ENCODE assay signal across 8 cellular contexts in genomic region chr3:49411550-49411967, GRCh38. TPM values are rescaled to one million over a fixed set of nuclear protein-coding genes. Genes with fewer than 3 reads are reported as not detected.
A peak's percentile ranks its signal among the peaks of the same experiment; 100 is the strongest.
DNase-seq lines count a peak whose midpoint lies in the region; ATAC-seq and TF ChIP-seq lines count a peak whose summit lies in the region.

No MANE protein-coding gene starts in this region.

- intact Hi-C loops in stomach (cut with DNase I; ENCODE audit: low total_unique reads) = no loop called here

- peaks cover 54% of the 10 kb centered on the region for H3K4me1 ChIP-seq in effector memory CD4-positive, alpha-beta T cell (ENCODE audit: control insufficient read depth, insufficient read depth, low read length, poor library complexity, severe bottlenecking)
- peaks cover 59 to 82% (median 77%) of the 10 kb centered on the region in 4 donors for H3K4me1 ChIP-seq in stomach

- no peak for TF ChIP-seq POLR2A in stomach (IDR thresholded peaks at IDR 0.05)

- ATAC-seq in GM19328 (IDR thresholded peaks at IDR 0.05; ENCODE audit: unreplicated experiment) (peak; percentile 31), HG03378 (IDR thresholded peaks at IDR 0.05; ENCODE audit: unreplicated experiment) (peak; percentile 9)

- CTCF ChIA-PET in AG04450 (lab: Charles Lee) = interaction anchor here (1.2 kb wide), 1 partner anchor 71 kb away, joined by 5 read pairs; no protein-coding TSS in a partner anchor

- 0 to 1% (median 0%) methylated on average over 5 to 56 of the region's 56 CpGs for WGBS in stomach, 5 donors

- H3K27ac ChIP-seq in AG04450 (ENCODE audit: low read depth, low read length) = peak overlapping the region; percentile 65
- peak overlapping the region; percentile 92 for H3K27ac ChIP-seq in effector memory CD4-positive, alpha-beta T cell (ENCODE audit: insufficient read depth, low read length, poor library complexity, severe bottlenecking)
- peak overlapping the region; percentile 96 to 100 (median 99) for H3K27ac ChIP-seq in stomach

- H3K9me3 ChIP-seq in AG04450 (ENCODE audit: control insufficient read depth, insufficient read depth, low read length) = no peaks in the 10 kb centered on the region
- H3K9me3 ChIP-seq in effector memory CD4-positive, alpha-beta T cell (ENCODE audit: control insufficient read depth, low read length) = no peaks in the 10 kb centered on the region
- no peaks in the 10 kb centered on the region for H3K9me3 ChIP-seq in stomach

- no peaks in the 10 kb centered on the region for H3K36me3 ChIP-seq in effector memory CD4-positive, alpha-beta T cell (ENCODE audit: control insufficient read depth, insufficient read depth, low read length)
- peaks cover 0 to 23% (median 21%) of the 10 kb centered on the region in 4 donors for H3K36me3 ChIP-seq in stomach

- TF ChIP-seq CTCF in AG04450 (IDR thresholded peaks at IDR 0.05; ENCODE audit: low read depth, low read length) = no peak
- TF ChIP-seq CTCF in stomach (IDR thresholded peaks at IDR 0.05) = no peak

- TF ChIP-seq EP300 in stomach (IDR thresholded peaks at IDR 0.05) = no peak

- H3K4me3 ChIP-seq in AG04450 (ENCODE audit: low read depth, low read length) (peak overlapping the region; percentile 83), stomach (peak overlapping the region; percentile 72 to 98 (median 86))
- peak overlapping the region; percentile 52 for H3K4me3 ChIP-seq in effector memory CD4-positive, alpha-beta T cell (ENCODE audit: insufficient read depth, low read depth, low read length, poor library complexity, severe bottlenecking)

- POLR2A ChIA-PET in AG04450 (lab: Yijun Ruan, JAX) = interaction anchor here (0.5 to 2.9 kb wide), 20 partner anchors 9 to 537 kb away, joined by 3 to 27 read pairs (median 4); partner anchors contain the start of genes AMT, DAG1, GPX1 and KLHDC8B

- DNase-seq in AG04450 (ENCODE audit: low read depth, low spot score) (no peak), mucosa of gallbladder (ENCODE audit: low spot score) (peak; percentile 35), stomach (peak; percentile 66), NCI-H774 (lab: John Stamatoyannopoulos, UW) (no peak)
- peak; percentile 31 for DNase-seq in activated CD4-positive, CD25-positive, alpha-beta regulatory T cell treated with anti-CD3 and anti-CD28 coated beads, Interleukin-2, amount 50 U/mL, for 16 hours (ENCODE audit: low read depth, low spot score)
- peak in 2 of 3 donors; percentile 36 to 43 for DNase-seq in effector memory CD4-positive, alpha-beta T cell

- H3K27me3 ChIP-seq in AG04450 (ENCODE audit: control insufficient read depth, insufficient read depth, low read length) (no peaks in the 10 kb centered on the region), stomach (no peaks in the 10 kb centered on the region)
- H3K27me3 ChIP-seq in effector memory CD4-positive, alpha-beta T cell (replicated peaks; ENCODE audit: control insufficient read depth, insufficient read depth, low read length, poor library complexity, severe bottlenecking) = no peaks in the 10 kb centered on the region

RNA-seq across cellular contexts. Expression of gene RHOA, which starts 0.2 kb away (rescaled TPM):
- 466 and 505 TPM in 2 replicates for polyA plus RNA-seq in AG04450 (2011; rRNA removed)
- 602 and 659 TPM in 2 replicates for polyA minus RNA-seq in AG04450 (2011; rRNA and poly(A)+ RNA removed)
- total RNA-seq in mucosa of gallbladder = 386 TPM
- total RNA-seq in stomach = 100 to 1,000 TPM; 107 to 380 (median 374) TPM
- 100 to 1,000 TPM; 218 to 461 (median 340) TPM for polyA plus RNA-seq in stomach

RNA-seq across cellular contexts. Expression of gene TCTA, which starts 0.7 kb away (rescaled TPM):
- polyA plus RNA-seq in AG04450 (2011; rRNA removed) (30.4 and 32.0 TPM in 2 replicates), stomach (10 to 100 TPM; 18.3 to 31.2 (median 22.1) TPM)
- polyA minus RNA-seq in AG04450 (2011; rRNA and poly(A)+ RNA removed) = 17.5 and 18.2 TPM in 2 replicates
- total RNA-seq in mucosa of gallbladder (57.6 TPM), stomach (10 to 100 TPM in 4 of 5 donors, not detected in 1; 10.3 to 39.8 (median 18.4) TPM)

RNA-seq across cellular contexts. Expression of gene AMT, which starts 10.7 kb away (rescaled TPM):
- polyA plus RNA-seq in AG04450 (2011; rRNA removed) (5.5 and 7.0 TPM in 2 replicates), stomach (10 to 100 TPM in 1 of 3 donors, 1 to 10 TPM in 2; 6.9 to 15.0 (median 8.4) TPM)
- 1.4 and 1.9 TPM in 2 replicates for polyA minus RNA-seq in AG04450 (2011; rRNA and poly(A)+ RNA removed)
- total RNA-seq in mucosa of gallbladder (20.7 TPM), stomach (10 to 100 TPM in 4 of 5 donors, 1 to 10 TPM in 1; 4.5 to 27.8 (median 14.7) TPM)

RNA-seq across cellular contexts. Expression of gene NICN1, which starts 17.6 kb away (rescaled TPM):
- polyA plus RNA-seq in AG04450 (2011; rRNA removed) (13.3 and 15.7 TPM in 2 replicates), stomach (1 to 10 TPM; 3.5 to 7.3 (median 4.5) TPM)
- polyA minus RNA-seq in AG04450 (2011; rRNA and poly(A)+ RNA removed) = 27.1 and 32.4 TPM in 2 replicates
- total RNA-seq in mucosa of gallbladder (27.8 TPM), stomach (10 to 100 TPM in 3 of 5 donors, 1 to 10 TPM in 2; 2.3 to 19.7 (median 10.6) TPM)

RNA-seq across cellular contexts. Expression of gene GPX1, which starts 53.4 kb away (rescaled TPM):
- 434 and 693 TPM in 2 replicates for polyA plus RNA-seq in AG04450 (2011; rRNA removed)
- 84.5 and 106 TPM in 2 replicates for polyA minus RNA-seq in AG04450 (2011; rRNA and poly(A)+ RNA removed)
- 296 TPM for total RNA-seq in mucosa of gallbladder
- 100 to 1,000 TPM in 3 of 5 donors, 10 to 100 TPM in 2; 58.4 to 350 (median 155) TPM for total RNA-seq in stomach
- 100 to 1,000 TPM; 344 to 452 (median 355) TPM for polyA plus RNA-seq in stomach

Comparison
In these comparisons a context has a peak if more than half of its experiments do, and no peak if none do; other contexts are left out.
1. DNase-seq: peak in activated CD4-positive, CD25-positive, alpha-beta regulatory T cell treated with anti-CD3 and anti-CD28 coated beads, Interleukin-2, amount 50 U/mL, for 16 hours (single experiment), effector memory CD4-positive, alpha-beta T cell (2 of 3), mucosa of gallbladder (single experiment) and stomach (single experiment); none in AG04450 (single experiment) and NCI-H774 (single experiment).
2. Peak in every context shown above with its lines, with median percentiles within 50 percentile points of each other: H3K27ac ChIP-seq and H3K4me3 ChIP-seq.